In the genomic region with DNA sequence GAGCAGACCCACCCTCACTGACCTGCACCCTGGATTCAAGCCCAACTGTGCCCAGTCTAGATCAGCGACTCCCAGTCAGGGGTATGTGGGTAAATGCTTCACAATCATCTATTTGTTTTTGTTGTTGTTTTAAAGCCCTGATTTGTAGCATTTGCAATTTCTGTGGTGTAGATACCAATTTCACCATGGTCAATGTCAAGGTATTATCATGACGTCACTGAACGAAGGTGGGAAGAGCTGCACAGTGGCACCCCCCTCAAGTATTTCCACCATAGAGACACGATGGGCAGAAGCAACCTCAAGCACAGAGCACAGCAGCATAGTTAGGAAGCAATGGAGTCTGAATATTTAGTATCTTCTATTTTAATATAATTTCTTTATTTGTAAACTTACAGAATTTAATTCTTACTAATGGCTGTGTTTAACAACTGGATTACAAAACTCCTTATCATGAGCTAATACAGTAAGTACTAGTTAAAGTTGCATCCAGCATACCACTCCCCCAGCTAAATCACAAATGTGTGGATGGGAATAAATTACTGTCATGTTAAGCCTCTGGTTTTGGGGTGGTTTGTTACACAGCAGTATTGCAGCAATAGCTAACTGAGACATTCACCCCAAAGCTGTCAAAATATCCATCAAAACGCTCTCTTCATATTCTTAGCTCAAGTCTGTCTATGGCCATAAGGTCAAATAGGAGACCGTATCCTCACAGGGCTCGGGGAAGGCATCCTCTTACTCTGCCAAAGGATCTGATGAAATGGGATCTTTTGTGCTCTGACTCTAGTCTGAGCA, we compare ENCODE assay signal across 23 cellular contexts. TPM values are rescaled to one million over a fixed set of nuclear protein-coding genes. Genes with fewer than 3 reads are reported as not detected.
DNase-seq lines count a peak whose midpoint lies in the region; ATAC-seq, FAIRE-seq and TF ChIP-seq lines count a peak whose summit lies in the region.
"Had no signal": no experiment of that assay in that cellular context is flagged by ENCODE, and none has a peak within 500 bp of the region (broad histone marks: within the 10 kb centered on the region; RNA-seq: fewer than 3 reads in every experiment).

No MANE protein-coding gene starts in this region.

- H3K4me1 ChIP-seq in heart left ventricle (peaks cover 5 to 70% (median 29%) of the 10 kb centered on the region in 12 donors), HepG2 (ENCODE audit: insufficient read depth, low read length) (peaks cover 8% of the 10 kb centered on the region; the same call in 1 of the 2 replicates), right lobe of liver (no peaks in the 10 kb centered on the region), trophoblast cell (ENCODE audit: control insufficient read depth in 1 of 2, insufficient read depth in 2 of 2, low read length in 2 of 2) (peaks cover 0 to 8% of the 10 kb centered on the region in 2 experiments)
- H3K4me1 ChIP-seq: HAP-1 had no signal

- no peak for TF ChIP-seq EP300 in HepG2 (IDR thresholded peaks at IDR 0.05; ENCODE audit: low read depth in 2 of 2, low read length in 2 of 2)
- TF ChIP-seq EP300 in HepG2 (CRISPR knock-in tag; IDR thresholded peaks at IDR 0.05; ENCODE audit: borderline replicate concordance) = no peak

- ATAC-seq in heart left ventricle (no peak), left ventricle myocardium superior (no peak), HepG2 (no peak), right lobe of liver (no peak), GM19395 (IDR thresholded peaks at IDR 0.05; ENCODE audit: unreplicated experiment) (no peak), GM21825 (IDR thresholded peaks at IDR 0.05; ENCODE audit: unreplicated experiment) (no peak)
- ATAC-seq: GM12878 had no signal

- no peak for TF ChIP-seq RAD21 in HepG2 (CRISPR knock-in tag; IDR thresholded peaks at IDR 0.05)

- POLR2A ChIA-PET in HepG2 (lab: Yijun Ruan, JAX) = no interaction called here

- H3K36me3 ChIP-seq in heart left ventricle (peaks cover 0 to 48% (median 4%) of the 10 kb centered on the region in 9 donors), HepG2 (replicated peaks in 1 of 2; ENCODE audit: control insufficient read depth in 1 of 2, insufficient read depth in 2 of 2, low read length in 2 of 2) (no peaks in the 10 kb centered on the region), right lobe of liver (no peaks in the 10 kb centered on the region), trophoblast cell (ENCODE audit: control insufficient read depth in 1 of 2, insufficient read depth in 2 of 2, low read length in 2 of 2) (no peaks in the 10 kb centered on the region)
- H3K36me3 ChIP-seq: BLaER1 treated with 17β-estradiol and CSF1 and Interleukin-3, amounts not matched to agents 10 nM and 100 nM; HAP-1 had no signal

- no peak overlapping the region for H4K12ac ChIP-seq in trophoblast cell (ENCODE audit: low read depth, low read length)

- H3K79me1 ChIP-seq in trophoblast cell (ENCODE audit: low read length) = peaks cover 4% of the 10 kb centered on the region

- H3K18ac ChIP-seq in trophoblast cell (ENCODE audit: low read length) = peak overlapping the region; percentile 52

- intact Hi-C loops in heart left ventricle (cut with DNase I) = loop anchor here in 2 of 10 donors (5.0 kb wide), 2 partner anchors 42 to 47 kb away; no protein-coding TSS in a partner anchor
- intact Hi-C loops in left ventricle myocardium superior (cut with micrococcal nuclease) = no loop called here
- intact Hi-C loops in HepG2 (cut with micrococcal nuclease; ENCODE audit: unreplicated experiment) = no loop called here
- intact Hi-C loops in right lobe of liver (cut with DNase I) = no loop called here

- H3K4me3 ChIP-seq in heart left ventricle = no peak overlapping the region
- H3K4me3 ChIP-seq in HepG2 (replicated peaks in 1 of 3; ENCODE audit: insufficient read depth in 1 of 3, low read depth in 2 of 3, low read length in 3 of 3) = no peak overlapping the region
- H3K4me3 ChIP-seq in right lobe of liver = no peak overlapping the region
- no peak overlapping the region for H3K4me3 ChIP-seq in trophoblast cell (ENCODE audit: low read depth, low read length)
- H3K4me3 ChIP-seq: BLaER1 treated with 17β-estradiol and CSF1 and Interleukin-3, amounts not matched to agents 10 nM and 100 nM; GM12878; GM23248; HAP-1 had no signal

- no peak overlapping the region for H2BK5ac ChIP-seq in trophoblast cell (ENCODE audit: low read depth, low read length, poor library complexity)

- WGBS in heart left ventricle, 4 donors = 62 to 81% (median 77%) methylated on average over 7 of the region's 7 CpGs
- WGBS in HepG2 (ENCODE audit: low lambda C conversion rate) = 50% methylated on average over 7 of the region's 7 CpGs
- WGBS in right lobe of liver (ENCODE audit: insufficient coverage, low coverage, low lambda C conversion rate, missing lambda C conversion rate) = 85% methylated on average over 7 of the region's 7 CpGs
- no CpG with 5 or more reads among the region's 7 CpGs for WGBS in trophoblast cell (ENCODE audit: extremely low coverage, insufficient coverage, insufficient read length)

- no peak overlapping the region for H3K4me2 ChIP-seq in HepG2 (ENCODE audit: low read depth, low read length)
- H3K4me2 ChIP-seq in trophoblast cell (ENCODE audit: low read length) = no peak overlapping the region

- no peak for FAIRE-seq in HepG2 (lab: Jason Lieb, UNC)
- FAIRE-seq: GM12878, HTR-8/SVneo had no signal

- no peak overlapping the region for H3K23ac ChIP-seq in trophoblast cell (ENCODE audit: low read length)

- H2BK120ac ChIP-seq in trophoblast cell (ENCODE audit: insufficient read depth, low read length, poor library complexity) = peak overlapping the region; percentile 80

- H4K91ac ChIP-seq in trophoblast cell (ENCODE audit: low read depth, low read length) = peak overlapping the region; percentile 74

- peak overlapping the region; percentile 23 for H2AK5ac ChIP-seq in trophoblast cell (ENCODE audit: low read length)

- CTCF ChIA-PET in HepG2 (lab: Yijun Ruan, JAX; ENCODE audit: low intra/inter-chr PET ratio, low total read pairs) = no interaction called here

- no peak overlapping the region for H3K4ac ChIP-seq in trophoblast cell (ENCODE audit: low read depth, low read length)

- H2AFZ ChIP-seq in HepG2 (ENCODE audit: low read length) = no peak overlapping the region
- H2AFZ ChIP-seq in trophoblast cell (ENCODE audit: insufficient read depth, low read length, poor library complexity) = no peak overlapping the region
- H2AFZ ChIP-seq: GM23248 had no signal

- TF ChIP-seq POLR2A in heart left ventricle (IDR thresholded peaks at IDR 0.05) = no peak
- no peak for TF ChIP-seq POLR2A in HepG2 (IDR thresholded peaks at IDR 0.05; ENCODE audit: insufficient read depth in 1 of 2, low read depth in 2 of 2, low read length in 2 of 2)
- TF ChIP-seq POLR2A in right lobe of liver (IDR thresholded peaks at IDR 0.05) = no peak

- in situ Hi-C loops in HepG2 (cut with HindIII; ENCODE audit: extremely low pct_ligation_motif_present, low pct_unique_long_range_greater_than_20kb) = no loop called here

- H3K9ac ChIP-seq in HepG2 (ENCODE audit: insufficient read depth, low read depth, low read length) = no peak overlapping the region
- no peak overlapping the region for H3K9ac ChIP-seq in trophoblast cell (ENCODE audit: low read length)
- H3K9ac ChIP-seq: BLaER1 treated with 17β-estradiol and CSF1 and Interleukin-3, amounts not matched to agents 10 nM and 100 nM; GM23248 had no signal

- no peaks in the 10 kb centered on the region for H3K9me3 ChIP-seq in heart left ventricle
- no peaks in the 10 kb centered on the region for H3K9me3 ChIP-seq in HepG2 (ENCODE audit: low read length)
- H3K9me3 ChIP-seq in right lobe of liver = no peaks in the 10 kb centered on the region
- no peaks in the 10 kb centered on the region for H3K9me3 ChIP-seq in trophoblast cell (ENCODE audit: insufficient read depth, low read depth, low read length)
- H3K9me3 ChIP-seq: HAP-1 had no signal

- no peaks in the 10 kb centered on the region for H3K79me2 ChIP-seq in HepG2 (ENCODE audit: insufficient read depth, low read length)
- peaks cover 1% of the 10 kb centered on the region for H3K79me2 ChIP-seq in trophoblast cell (ENCODE audit: control insufficient read depth, insufficient read depth, low read length, poor library complexity)

- H4K20me1 ChIP-seq in HepG2 (ENCODE audit: insufficient read depth, low read length) = no peaks in the 10 kb centered on the region
- H4K20me1 ChIP-seq: BLaER1 treated with 17β-estradiol and CSF1 and Interleukin-3, amounts not matched to agents 10 nM and 100 nM had no signal

- no peak overlapping the region for H3K14ac ChIP-seq in trophoblast cell (ENCODE audit: low read length)

- H3K27ac ChIP-seq in heart left ventricle (peak overlapping the region in 11 of 12 donors; percentile 6 to 84 (median 59)), HepG2 (ENCODE audit: extremely low read length, insufficient read depth, low read length) (no peak overlapping the region), right lobe of liver (no peak overlapping the region), trophoblast cell (ENCODE audit: low read depth, low read length) (no peak overlapping the region)
- H3K27ac ChIP-seq: GM23248 had no signal

- H4K8ac ChIP-seq in trophoblast cell (ENCODE audit: low read depth, low read length) = no peak overlapping the region

- no TSS peak for BruUV-seq in HepG2 (replicated peaks; lab: Mats Ljungman, UMichigan)

- H3K27me3 ChIP-seq in heart left ventricle (no peaks in the 10 kb centered on the region), HepG2 (ENCODE audit: control insufficient read depth in 1 of 2, insufficient read depth in 2 of 2, low read length in 2 of 2) (peaks cover 0 to 4% of the 10 kb centered on the region in 2 experiments; a peak in 1 of 5 replicates), right lobe of liver (no peaks in the 10 kb centered on the region), trophoblast cell (ENCODE audit: insufficient read depth, low read length) (no peaks in the 10 kb centered on the region)
- H3K27me3 ChIP-seq: BLaER1 treated with 17β-estradiol and CSF1 and Interleukin-3, amounts not matched to agents 10 nM and 100 nM had no signal

- no peak for DNase-seq in heart left ventricle
- DNase-seq in left ventricle myocardium superior = no peak
- DNase-seq in HepG2 (ENCODE audit: low spot score) = no peak
- DNase-seq in right lobe of liver = no peak
- DNase-seq in trophoblast cell = no peak
- no peak for DNase-seq in iPS-NIHi7 (ENCODE audit: extremely low spot score)
- DNase-seq: 8988T; CD4-positive, CD25-positive, alpha-beta regulatory T cell; CD8-positive, alpha-beta memory T cell; COR-L47; DMS 273 treated with DMSO at 0.1 percent for 48 hours; DMS53; DND-41; EL; GM23248; HFFc6 had no signal

- H2BK12ac ChIP-seq in trophoblast cell (ENCODE audit: low read length) = peak overlapping the region; percentile 82

- TF ChIP-seq CTCF in heart left ventricle (IDR thresholded peaks at IDR 0.05) (no peak), HepG2 (CRISPR knock-in tag; IDR thresholded peaks at IDR 0.05) (no peak), right lobe of liver (IDR thresholded peaks at IDR 0.05) (no peak)

RNA-seq across cellular contexts. Expression of gene ORC6, which starts 25.5 kb away (rescaled TPM):
- 1 to 10 TPM; 1.3 to 4.3 (median 2.5) TPM for total RNA-seq in heart left ventricle
- 1 to 10 TPM; 1.4 to 3.2 TPM for polyA plus RNA-seq in heart left ventricle
- 1.3 TPM for total RNA-seq in left ventricle myocardium superior
- 57.3 and 69.8 TPM in 2 replicates for total RNA-seq in HepG2 (2016; rRNA removed; fragmentation: Illumina TruSeq; extraction: Trizol)
- 18.7 and 20.4 TPM in 2 replicates for total RNA-seq in HepG2 (2016; cell fraction: cytosol; rRNA removed; fragmentation: Illumina TruSeq; extraction: Trizol; ENCODE audit: low read depth)
- total RNA-seq in HepG2 (2016; cell fraction: insoluble cytoplasmic fraction; rRNA removed; fragmentation: Illumina TruSeq; extraction: Trizol) = 62.2 and 74.8 TPM in 2 replicates
- total RNA-seq in HepG2 (2016; cell fraction: membrane; rRNA removed; fragmentation: Illumina TruSeq; extraction: Trizol) = 36.9 and 38.7 TPM in 2 replicates
- total RNA-seq in HepG2 (2016; cell fraction: nucleus; rRNA removed; fragmentation: Illumina TruSeq; extraction: Trizol) = 60.3 and 79.3 TPM in 2 replicates
- 22.9 and 34.2 TPM in 2 replicates for polyA plus RNA-seq in HepG2 (2011; rRNA removed)
- 15.1 and 17.5 TPM in 2 replicates for polyA plus RNA-seq in HepG2 (2011; cell fraction: cytosol; rRNA removed)
- polyA plus RNA-seq in HepG2 (2011; cell fraction: nucleus; rRNA removed) = 19.4 and 21.6 TPM in 2 replicates
- 14.8 and 25.0 TPM in 2 replicates for polyA plus RNA-seq in HepG2 (2012)
- polyA plus RNA-seq in HepG2 (2016; cell fraction: cytosol; fragmentation: Illumina TruSeq; extraction: Trizol; ENCODE audit: low read depth) = 9.2 and 9.5 TPM in 2 replicates
- 52.3 and 58.4 TPM in 2 replicates for polyA plus RNA-seq in HepG2 (2016; cell fraction: insoluble cytoplasmic fraction; fragmentation: Illumina TruSeq; extraction: Trizol; ENCODE audit: low read depth)
- polyA plus RNA-seq in HepG2 (2016; cell fraction: membrane; fragmentation: Illumina TruSeq; extraction: Trizol; ENCODE audit: low read depth) = 16.8 and 18.0 TPM in 2 replicates
- 173 and 174 TPM in 2 replicates for polyA plus RNA-seq in HepG2 (2016; cell fraction: nucleus; fragmentation: Illumina TruSeq; extraction: Trizol; ENCODE audit: insufficient read depth, low read depth)
- 10.3 and 14.8 TPM in 2 replicates for polyA minus RNA-seq in HepG2 (2011; rRNA and poly(A)+ RNA removed; ENCODE audit: low replicate concordance)
- 5.6 and 8.0 TPM in 2 replicates for polyA minus RNA-seq in HepG2 (2011; cell fraction: cytosol; rRNA and poly(A)+ RNA removed)
- polyA minus RNA-seq in HepG2 (2011; cell fraction: nucleus; rRNA and poly(A)+ RNA removed) = 32.9 and 42.1 TPM in 2 replicates
- 1 to 10 TPM in 2 of 6 experiments, under 1 TPM in 4; 0.18 to 4.8 (median 0.76) TPM for total RNA-seq in right lobe of liver
- 51.5 and 52.0 TPM in 2 replicates for polyA plus RNA-seq in trophoblast cell (2013)

RNA-seq across cellular contexts. Expression of gene VPS35, which starts 26.0 kb away (rescaled TPM):
- total RNA-seq in heart left ventricle (100 to 1,000 TPM in 2 of 9 donors, 10 to 100 TPM in 7; 49.1 to 118 (median 88.7) TPM), left ventricle myocardium superior (89.2 TPM), HepG2 (2016; rRNA removed; fragmentation: Illumina TruSeq; extraction: Trizol) (136 and 197 TPM in 2 replicates), right lobe of liver (10 to 100 TPM; 18.0 to 36.5 (median 28.9) TPM)
- polyA plus RNA-seq in heart left ventricle (10 to 100 TPM; 16.7 to 53.0 TPM), HepG2 (2011; rRNA removed) (26.9 and 30.7 TPM in 2 replicates)
- total RNA-seq in HepG2 (2016; cell fraction: cytosol; rRNA removed; fragmentation: Illumina TruSeq; extraction: Trizol; ENCODE audit: low read depth) = 31.6 and 39.1 TPM in 2 replicates
- total RNA-seq in HepG2 (2016; cell fraction: insoluble cytoplasmic fraction; rRNA removed; fragmentation: Illumina TruSeq; extraction: Trizol) = 132 and 204 TPM in 2 replicates
- total RNA-seq in HepG2 (2016; cell fraction: membrane; rRNA removed; fragmentation: Illumina TruSeq; extraction: Trizol) = 40.5 and 42.9 TPM in 2 replicates
- 108 and 116 TPM in 2 replicates for total RNA-seq in HepG2 (2016; cell fraction: nucleus; rRNA removed; fragmentation: Illumina TruSeq; extraction: Trizol)
- polyA plus RNA-seq in HepG2 (2011; cell fraction: cytosol; rRNA removed) = 14.6 and 21.2 TPM in 2 replicates
- 12.1 and 14.6 TPM in 2 replicates for polyA plus RNA-seq in HepG2 (2011; cell fraction: nucleus; rRNA removed)
- polyA plus RNA-seq in HepG2 (2012) = 95.6 and 104 TPM in 2 replicates
- 6.1 and 6.6 TPM in 2 replicates for polyA plus RNA-seq in HepG2 (2016; cell fraction: cytosol; fragmentation: Illumina TruSeq; extraction: Trizol; ENCODE audit: low read depth)
- polyA plus RNA-seq in HepG2 (2016; cell fraction: insoluble cytoplasmic fraction; fragmentation: Illumina TruSeq; extraction: Trizol; ENCODE audit: low read depth) = 120 and 134 TPM in 2 replicates
- polyA plus RNA-seq in HepG2 (2016; cell fraction: membrane; fragmentation: Illumina TruSeq; extraction: Trizol; ENCODE audit: low read depth) = 14.1 and 15.6 TPM in 2 replicates
- 58.6 and 58.8 TPM in 2 replicates for polyA plus RNA-seq in HepG2 (2016; cell fraction: nucleus; fragmentation: Illumina TruSeq; extraction: Trizol; ENCODE audit: insufficient read depth, low read depth)
- 26.4 and 36.7 TPM in 2 replicates for polyA minus RNA-seq in HepG2 (2011; rRNA and poly(A)+ RNA removed; ENCODE audit: low replicate concordance)
- 52.8 and 77.3 TPM in 2 replicates for polyA minus RNA-seq in HepG2 (2011; cell fraction: cytosol; rRNA and poly(A)+ RNA removed)
- 140 and 161 TPM in 2 replicates for polyA minus RNA-seq in HepG2 (2011; cell fraction: nucleus; rRNA and poly(A)+ RNA removed)
- polyA plus RNA-seq in trophoblast cell (2013) = 95.6 and 98.7 TPM in 2 replicates

RNA-seq across cellular contexts. Expression of gene MYLK3, which starts 33.1 kb away (rescaled TPM):
- 100 to 1,000 TPM; 169 to 374 (median 257) TPM for total RNA-seq in heart left ventricle
- polyA plus RNA-seq in heart left ventricle = 100 to 1,000 TPM in 1 of 2 donors, 10 to 100 TPM in 1; 76.4 to 133 TPM
- 274 TPM for total RNA-seq in left ventricle myocardium superior
- 0.13 and 0.18 TPM in 2 replicates for total RNA-seq in HepG2 (2016; rRNA removed; fragmentation: Illumina TruSeq; extraction: Trizol)
- not detected in 2 replicates for total RNA-seq in HepG2 (2016; cell fraction: cytosol; rRNA removed; fragmentation: Illumina TruSeq; extraction: Trizol; ENCODE audit: low read depth)
- 0.11 and 0.27 TPM in 2 replicates for total RNA-seq in HepG2 (2016; cell fraction: insoluble cytoplasmic fraction; rRNA removed; fragmentation: Illumina TruSeq; extraction: Trizol)
- total RNA-seq in HepG2 (2016; cell fraction: membrane; rRNA removed; fragmentation: Illumina TruSeq; extraction: Trizol) = 0.03 and 0.19 TPM in 2 replicates
- 0.44 and 0.47 TPM in 2 replicates for total RNA-seq in HepG2 (2016; cell fraction: nucleus; rRNA removed; fragmentation: Illumina TruSeq; extraction: Trizol)
- polyA plus RNA-seq in HepG2 (2011; rRNA removed) = 0.04 TPM in 2 replicates
- 0.01 and 0.05 TPM in 2 replicates for polyA plus RNA-seq in HepG2 (2011; cell fraction: cytosol; rRNA removed)
- polyA plus RNA-seq in HepG2 (2011; cell fraction: nucleus; rRNA removed) = 0.07 and 0.08 TPM in 2 replicates
- polyA plus RNA-seq in HepG2 (2012) = 0.01 and 0.11 TPM in 2 replicates
- 0.01 TPM in 1 of 2 replicates, not detected in the other for polyA plus RNA-seq in HepG2 (2016; cell fraction: cytosol; fragmentation: Illumina TruSeq; extraction: Trizol; ENCODE audit: low read depth)
- 0.04 and 0.07 TPM in 2 replicates for polyA plus RNA-seq in HepG2 (2016; cell fraction: insoluble cytoplasmic fraction; fragmentation: Illumina TruSeq; extraction: Trizol; ENCODE audit: low read depth)
- polyA plus RNA-seq in HepG2 (2016; cell fraction: membrane; fragmentation: Illumina TruSeq; extraction: Trizol; ENCODE audit: low read depth) = 0.15 TPM in 1 of 2 replicates, not detected in the other
- not detected in 2 replicates for polyA plus RNA-seq in HepG2 (2016; cell fraction: nucleus; fragmentation: Illumina TruSeq; extraction: Trizol; ENCODE audit: insufficient read depth, low read depth)
- polyA minus RNA-seq in HepG2 (2011; rRNA and poly(A)+ RNA removed; ENCODE audit: low replicate concordance) = 1.0 and 2.2 TPM in 2 replicates
- not detected in 2 replicates for polyA minus RNA-seq in HepG2 (2011; cell fraction: cytosol; rRNA and poly(A)+ RNA removed)
- 0.99 and 1.0 TPM in 2 replicates for polyA minus RNA-seq in HepG2 (2011; cell fraction: nucleus; rRNA and poly(A)+ RNA removed)
- total RNA-seq in right lobe of liver = under 1 TPM; 0.06 to 0.44 (median 0.23) TPM
- 1.8 and 2.2 TPM in 2 replicates for polyA plus RNA-seq in trophoblast cell (2013)
- total RNA-seq: CD4-positive, CD25-positive, alpha-beta regulatory T cell; GM23248 had no signal
- polyA plus RNA-seq: CD4-positive, CD25-positive, alpha-beta regulatory T cell; CD8-positive, alpha-beta memory T cell; GM23248; IgD-negative memory B cell had no signal

Comparison
In these comparisons a context has a peak if more than half of its experiments do, and no peak if none do; other contexts are left out.
1. H3K27ac ChIP-seq: peak in heart left ventricle (11 of 12); none in HepG2 (single experiment), right lobe of liver (0 of 3) and trophoblast cell (single experiment).
2. RNA of gene MYLK3, which starts 33.1 kb away (total RNA-seq): 274 TPM in left ventricle myocardium superior (single experiment) and 169 to 374 TPM in heart left ventricle; 0.06 to 0.44 TPM in right lobe of liver and 0.03 to 0.47 TPM in HepG2; every median in the first group is over 100 times any median in the second.